Comparison of ENCODE assay signal across 10 cellular contexts in genomic region chr11:3095712-3096361, GRCh38. TPM values are rescaled to one million over a fixed set of nuclear protein-coding genes. Genes with fewer than 3 reads are reported as not detected.
DNase-seq lines count a peak whose midpoint lies in the region; ATAC-seq and TF ChIP-seq lines count a peak whose summit lies in the region.
"Had no signal": no experiment of that assay in that cellular context is flagged by ENCODE, and none has a peak within 500 bp of the region (broad histone marks: within the 10 kb centered on the region; RNA-seq: fewer than 3 reads in every experiment).

No MANE protein-coding gene starts in this region.

- no peaks in the 10 kb centered on the region for H3K79me2 ChIP-seq in OCI-LY7 (ENCODE audit: insufficient read depth, low read depth, low read length)

- no peaks in the 10 kb centered on the region for H3K9me3 ChIP-seq in SJSA1 (replicated peaks)
- H3K9me3 ChIP-seq in neuronal stem cell (replicated peaks in 1 of 2; ENCODE audit: control insufficient read depth in 2 of 2, insufficient read depth in 1 of 2, low read depth in 1 of 2, low read length in 2 of 2), result no peaks in the 10 kb centered on the region
- no peaks in the 10 kb centered on the region for H3K9me3 ChIP-seq in OCI-LY7 (ENCODE audit: low read length)

- H2BK5ac ChIP-seq in neuronal stem cell (ENCODE audit: low read length), result no peak overlapping the region

- H3K36me3 ChIP-seq in SJSA1 (peaks cover 47% of the 10 kb centered on the region), neuronal stem cell (replicated peaks in 1 of 2; ENCODE audit: control insufficient read depth in 2 of 2, insufficient read depth in 2 of 2, low read length in 2 of 2) (peaks cover 7 to 20% of the 10 kb centered on the region in 2 donors), OCI-LY7 (ENCODE audit: insufficient read depth, low read length) (no peaks in the 10 kb centered on the region)

- H3K4me3 ChIP-seq in SJSA1, result 0 out of 2 replicates have a peak overlapping the region, but pooled peaks have one; percentile 3
- H3K4me3 ChIP-seq in fibroblast of pulmonary artery (replicated peaks; ENCODE audit: low read depth, low read length), result peak overlapping the region; percentile 34
- H3K4me3 ChIP-seq in neuronal stem cell (ENCODE audit: low read length in 2 of 2), result no peak overlapping the region
- H3K4me3 ChIP-seq in OCI-LY7 (ENCODE audit: low read depth, low read length, poor library complexity, severe bottlenecking), result no peak overlapping the region

- H3K27ac ChIP-seq in SJSA1 (peak overlapping the region; percentile 92), neuronal stem cell (replicated peaks; ENCODE audit: low read length) (peak overlapping the region; percentile 74), OCI-LY7 (ENCODE audit: low read depth, low read length, poor library complexity, severe bottlenecking) (no peak overlapping the region)

- no peak overlapping the region for H3K18ac ChIP-seq in neuronal stem cell (ENCODE audit: low read length)

- no peak overlapping the region for H3K4me2 ChIP-seq in neuronal stem cell (ENCODE audit: insufficient read depth, low read length, poor library complexity, severe bottlenecking)
- no peak overlapping the region for H3K4me2 ChIP-seq in OCI-LY7 (ENCODE audit: low read length)

- no peak overlapping the region for H2BK15ac ChIP-seq in neuronal stem cell (ENCODE audit: low read length)

- H3K4ac ChIP-seq in neuronal stem cell (ENCODE audit: low read length), result no peak overlapping the region

- no peaks in the 10 kb centered on the region for H3K9me2 ChIP-seq in OCI-LY7 (ENCODE audit: insufficient read depth, low read length)

- no peak overlapping the region for H2BK12ac ChIP-seq in neuronal stem cell (ENCODE audit: low read length)

- no peak overlapping the region for H3K14ac ChIP-seq in neuronal stem cell (ENCODE audit: low read length)

- H2BK120ac ChIP-seq in neuronal stem cell (ENCODE audit: low read depth, low read length), result no peak overlapping the region

- H4K8ac ChIP-seq in neuronal stem cell (ENCODE audit: low read depth, low read length), result no peak overlapping the region

- no peak overlapping the region for H3K9ac ChIP-seq in neuronal stem cell (ENCODE audit: low read depth, low read length, poor library complexity)

- BruUV-seq in OCI-LY7 (replicated peaks; lab: Mats Ljungman, UMichigan), result no TSS peak

- intact Hi-C loops in OCI-LY7 (cut with micrococcal nuclease; ENCODE audit: unreplicated experiment), result no loop called here

- H4K91ac ChIP-seq in neuronal stem cell (ENCODE audit: low read depth, low read length, poor library complexity), result no peak overlapping the region

- ATAC-seq in GM21619 (IDR thresholded peaks at IDR 0.05; ENCODE audit: unreplicated experiment), result no peak
- ATAC-seq: HCT116; naive thymus-derived CD4-positive, alpha-beta T cell had no signal

- CTCF ChIA-PET in OCI-LY7 (lab: Charles Lee; ENCODE audit: unreplicated experiment), result no interaction called here

- DNase-seq in AG08395 (ENCODE audit: low spot score), result peak; percentile 92
- DNase-seq in SJSA1 (ENCODE audit: low read depth in 1 of 2, low spot score in 2 of 2), result peak; percentile 91 to 96
- DNase-seq in fibroblast of pulmonary artery (ENCODE audit: low read depth), result peak; percentile 93
- DNase-seq in neuronal stem cell (ENCODE audit: low spot score), result peak; percentile 59
- DNase-seq in inferior parietal cortex (ENCODE audit: extremely low spot score), result no peak
- DNase-seq in OCI-LY7 (ENCODE audit: low spot score), result no peak
- no peak for DNase-seq in NCI-H2196 treated with DMSO at 0.1 percent for 48 hours (lab: John Stamatoyannopoulos, UW; ENCODE audit: unreplicated experiment)

- H3K23ac ChIP-seq in neuronal stem cell (ENCODE audit: low read depth, low read length, poor library complexity), result no peak overlapping the region

- no CpG with 5 or more reads among the region's 15 CpGs for WGBS in neuronal stem cell (ENCODE audit: extremely low coverage in 2 of 2, insufficient read length in 2 of 2, insufficient replicate concordance in 1 of 2), 2 donors

- H4K20me1 ChIP-seq in OCI-LY7 (ENCODE audit: insufficient read depth, low read length), result no peaks in the 10 kb centered on the region

- no peak overlapping the region for H2AFZ ChIP-seq in neuronal stem cell (ENCODE audit: low read length)
- no peak overlapping the region for H2AFZ ChIP-seq in OCI-LY7 (ENCODE audit: low read length)

- no peaks in the 10 kb centered on the region for H3K27me3 ChIP-seq in SJSA1 (replicated peaks)
- H3K27me3 ChIP-seq in neuronal stem cell (ENCODE audit: control insufficient read depth in 3 of 3, insufficient read depth in 3 of 3, low read depth in 1 of 3, low read length in 3 of 3), result no peaks in the 10 kb centered on the region

- POLR2A ChIA-PET in OCI-LY7 (lab: Charles Lee), result no interaction called here

- H3K4me1 ChIP-seq in SJSA1 (replicated peaks) (peaks cover 22% of the 10 kb centered on the region), neuronal stem cell (ENCODE audit: control insufficient read depth in 2 of 2, insufficient read depth in 1 of 2, low read depth in 1 of 2, low read length in 2 of 2) (peaks cover 8 to 16% of the 10 kb centered on the region in 2 donors), OCI-LY7 (ENCODE audit: insufficient read depth, low read length, poor library complexity, severe bottlenecking) (no peaks in the 10 kb centered on the region)

- TF ChIP-seq CTCF in fibroblast of pulmonary artery (IDR thresholded peaks at IDR 0.05; ENCODE audit: low read length, missing control alignments), result no peak
- TF ChIP-seq CTCF in OCI-LY7 (conservative IDR thresholded peaks at IDR 0.05; ENCODE audit: low read length), result no peak

- H2AK5ac ChIP-seq in neuronal stem cell (ENCODE audit: low read depth, low read length), result no peak overlapping the region

- H3K79me1 ChIP-seq in neuronal stem cell (ENCODE audit: low read depth, low read length), result no peaks in the 10 kb centered on the region

RNA-seq across cellular contexts. Expression of gene CARS1, which starts 38.6 kb away (rescaled TPM):
- total RNA-seq in SJSA1 (2014; rRNA removed; shearing (Covaris generic)), result 34.9 and 57.6 TPM in 2 replicates
- polyA plus RNA-seq in neuronal stem cell (2013, experiment 1 of 2), result 21.3 TPM
- polyA plus RNA-seq in neuronal stem cell (2013, experiment 2 of 2), result 20.1 TPM
- 58.3 and 62.4 TPM in 2 replicates for total RNA-seq in OCI-LY7 (2014; rRNA removed; shearing (Covaris generic))
- 88.8 and 92.6 TPM in 2 replicates for total RNA-seq in OCI-LY7 (2022)

Comparison
In these comparisons a context has a peak if more than half of its experiments do, and no peak if none do; other contexts are left out.
1. DNase-seq: peak in AG08395 (single experiment), SJSA1 (2 of 2), fibroblast of pulmonary artery (single experiment) and neuronal stem cell (single experiment); none in inferior parietal cortex (single experiment), OCI-LY7 (single experiment) and NCI-H2196 treated with DMSO at 0.1 percent for 48 hours (single experiment).
2. H3K4me3 ChIP-seq: peak in SJSA1 (single experiment) and fibroblast of pulmonary artery (single experiment); none in neuronal stem cell (0 of 2) and OCI-LY7 (single experiment).